ENCODE assay signal across 22 cellular contexts in the genomic region with DNA sequence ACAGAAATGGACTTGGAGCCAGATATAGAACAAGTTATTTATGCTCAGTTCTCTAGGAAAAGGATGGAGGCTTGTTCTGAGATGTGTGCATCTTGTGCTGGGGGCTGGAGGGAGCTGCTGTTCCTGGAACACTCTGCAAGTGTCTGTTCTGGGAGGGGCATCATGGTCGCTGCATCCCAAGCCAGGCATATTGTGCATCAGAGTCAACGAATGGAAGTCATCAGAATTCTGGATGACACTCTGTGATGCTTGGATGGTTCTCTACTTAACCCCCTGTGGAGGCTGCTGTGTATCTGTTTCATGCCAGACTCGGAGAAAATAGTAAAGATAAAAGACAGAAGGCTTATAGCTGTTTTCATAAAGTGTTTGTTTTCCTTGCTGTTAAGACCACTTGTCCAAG. TPM values are rescaled to one million over a fixed set of nuclear protein-coding genes. Genes with fewer than 3 reads are reported as not detected.
DNase-seq lines count a peak whose midpoint lies in the region; FAIRE-seq and TF ChIP-seq lines count a peak whose summit lies in the region.
"Had no signal": no experiment of that assay in that cellular context is flagged by ENCODE, and none has a peak within 500 bp of the region (broad histone marks: within the 10 kb centered on the region; RNA-seq: fewer than 3 reads in every experiment).

No MANE protein-coding gene starts in this region.

- no peaks in the 10 kb centered on the region for H3K36me3 ChIP-seq in SK-N-SH (replicated peaks in 1 of 2; ENCODE audit: control insufficient read depth in 1 of 2, insufficient read depth in 2 of 2, low read length in 1 of 2)
- H3K36me3 ChIP-seq in neural cell (ENCODE audit: insufficient read depth, low read length): no peaks in the 10 kb centered on the region
- H3K36me3 ChIP-seq: HAP-1 had no signal

- H3K4me1 ChIP-seq in SK-N-SH (ENCODE audit: control insufficient read depth in 1 of 2, insufficient read depth in 2 of 2, low read depth in 1 of 2, low read length in 1 of 2): peaks cover 0 to 3% of the 10 kb centered on the region in 2 experiments; a peak in 2 of 4 replicates
- H3K4me1 ChIP-seq: psoas muscle had no signal

- H2AFZ ChIP-seq in SK-N-SH (ENCODE audit: low read depth) (no peak overlapping the region), neural cell (ENCODE audit: low read depth, low read length) (no peak overlapping the region)

- H3K9me3 ChIP-seq in SK-N-SH (no peaks in the 10 kb centered on the region), neural cell (ENCODE audit: low read length) (no peaks in the 10 kb centered on the region)
- H3K9me3 ChIP-seq: HAP-1, psoas muscle had no signal

- peak; percentile 25 for DNase-seq in DMS 273 (lab: John Stamatoyannopoulos, UW; ENCODE audit: unreplicated experiment)
- DNase-seq in DMS 273 treated with DMSO at 0.1 percent for 48 hours (lab: John Stamatoyannopoulos, UW): no peak
- DNase-seq in NCI-H2227 (lab: John Stamatoyannopoulos, UW; ENCODE audit: unreplicated experiment): peak; percentile 53
- DNase-seq in SK-N-SH: peak; percentile 61
- no peak for DNase-seq in NCI-H82 treated with DMSO at 0.1 percent for 48 hours (lab: John Stamatoyannopoulos, UW; ENCODE audit: unreplicated experiment)
- DNase-seq in cerebellum (ENCODE audit: low spot score): no peak
- no peak for DNase-seq in RCC 7860 (ENCODE audit: low spot score)
- DNase-seq: activated CD4-positive, alpha-beta T cell treated with anti-CD3 and anti-CD28 coated beads for 36 hours; dermis blood vessel endothelial cell; foreskin fibroblast; GF-D8; kidney glomerular epithelial cell; NCI-H1436 treated with DMSO at 0.1 percent for 48 hours; psoas muscle; RPMI8226; stimulated activated CD4-positive, alpha-beta T cell treated with anti-CD3 and anti-CD28 coated beads, Interleukin-4, amount 100 ng/mL, for 24 hours had no signal

- H3F3A ChIP-seq in SK-N-SH (replicated peaks; ENCODE audit: insufficient read depth): peaks cover 3% of the 10 kb centered on the region
- no peaks in the 10 kb centered on the region for H3F3A ChIP-seq in neural cell (ENCODE audit: insufficient read depth, low read length, poor library complexity, severe bottlenecking)

- POLR2A ChIA-PET in SK-N-SH (lab: Yijun Ruan, JAX): interaction anchor here (0.6 to 1.3 kb wide), 2 partner anchors 34 to 213 kb away, joined by 3 to 7 read pairs; a partner anchor contains a TSS

- H3K9me2 ChIP-seq in SK-N-SH (no peaks in the 10 kb centered on the region), neural cell (ENCODE audit: insufficient read depth, low read length) (no peaks in the 10 kb centered on the region)

- H3K4me3 ChIP-seq in SK-N-SH (ENCODE audit: low read depth in 2 of 2, low read length in 1 of 2) (no peak overlapping the region), neural cell (ENCODE audit: low read length) (peak overlapping the region; percentile 26)
- H3K4me3 ChIP-seq: HAP-1, psoas muscle, smooth muscle cell had no signal

- TF ChIP-seq CTCF in SK-N-SH (IDR thresholded peaks at IDR 0.05) (no peak), neural cell (IDR thresholded peaks at IDR 0.05; ENCODE audit: poor library complexity, severe bottlenecking) (no peak)

- no peaks in the 10 kb centered on the region for H4K20me1 ChIP-seq in SK-N-SH (ENCODE audit: insufficient read depth)
- no peaks in the 10 kb centered on the region for H4K20me1 ChIP-seq in neural cell (ENCODE audit: insufficient read depth)

- CTCF ChIA-PET in SK-N-SH (lab: Yijun Ruan, JAX): interaction anchor here (0.7 to 3.5 kb wide), 5 partner anchors 8 to 421 kb away, joined by 3 to 19 read pairs (median 5); no protein-coding TSS in a partner anchor

- H3K27me3 ChIP-seq in SK-N-SH (ENCODE audit: insufficient read depth): no peaks in the 10 kb centered on the region
- no peaks in the 10 kb centered on the region for H3K27me3 ChIP-seq in neural cell (ENCODE audit: insufficient read depth, low read depth, low read length)

- H3K9ac ChIP-seq in SK-N-SH (no peak overlapping the region), neural cell (ENCODE audit: low read length) (no peak overlapping the region)

- FAIRE-seq in RCC 7860 (lab: Jason Lieb, UNC): no peak
- FAIRE-seq: bronchial epithelial cell, D721Med had no signal

- TF ChIP-seq RAD21 in SK-N-SH (IDR thresholded peaks at IDR 0.05; ENCODE audit: low read length) (no peak), neural cell (conservative IDR thresholded peaks at IDR 0.05) (no peak)

- H3K79me2 ChIP-seq in SK-N-SH (ENCODE audit: insufficient read depth): no peaks in the 10 kb centered on the region
- no peaks in the 10 kb centered on the region for H3K79me2 ChIP-seq in neural cell (replicated peaks; ENCODE audit: insufficient read depth, low read length)

- 13% methylated on average over 3 of the region's 3 CpGs for WGBS in SK-N-SH (ENCODE audit: low lambda C conversion rate)

- H3K4me2 ChIP-seq in SK-N-SH: no peak overlapping the region
- H3K4me2 ChIP-seq in neural cell (ENCODE audit: low read length): peak overlapping the region; percentile 13
- H3K4me2 ChIP-seq: smooth muscle cell had no signal

- TF ChIP-seq EP300 in SK-N-SH (IDR thresholded peaks at IDR 0.05; ENCODE audit: borderline replicate concordance in 1 of 2, low read depth in 1 of 2, low read length in 1 of 2) (no peak), neural cell (conservative IDR thresholded peaks at IDR 0.05; ENCODE audit: poor library complexity, severe bottlenecking) (no peak)

- H3K27ac ChIP-seq in SK-N-SH (ENCODE audit: low read depth in 2 of 2, low read length in 1 of 2) (no peak overlapping the region), neural cell (ENCODE audit: low read length) (no peak overlapping the region)
- H3K27ac ChIP-seq: 22Rv1, psoas muscle had no signal

TF ChIP-seq in SK-N-SH, 30 proteins besides CTCF, POLR2A, EP300 and RAD21 (continues in another document):
- TF ChIP-seq, protein P1, sequence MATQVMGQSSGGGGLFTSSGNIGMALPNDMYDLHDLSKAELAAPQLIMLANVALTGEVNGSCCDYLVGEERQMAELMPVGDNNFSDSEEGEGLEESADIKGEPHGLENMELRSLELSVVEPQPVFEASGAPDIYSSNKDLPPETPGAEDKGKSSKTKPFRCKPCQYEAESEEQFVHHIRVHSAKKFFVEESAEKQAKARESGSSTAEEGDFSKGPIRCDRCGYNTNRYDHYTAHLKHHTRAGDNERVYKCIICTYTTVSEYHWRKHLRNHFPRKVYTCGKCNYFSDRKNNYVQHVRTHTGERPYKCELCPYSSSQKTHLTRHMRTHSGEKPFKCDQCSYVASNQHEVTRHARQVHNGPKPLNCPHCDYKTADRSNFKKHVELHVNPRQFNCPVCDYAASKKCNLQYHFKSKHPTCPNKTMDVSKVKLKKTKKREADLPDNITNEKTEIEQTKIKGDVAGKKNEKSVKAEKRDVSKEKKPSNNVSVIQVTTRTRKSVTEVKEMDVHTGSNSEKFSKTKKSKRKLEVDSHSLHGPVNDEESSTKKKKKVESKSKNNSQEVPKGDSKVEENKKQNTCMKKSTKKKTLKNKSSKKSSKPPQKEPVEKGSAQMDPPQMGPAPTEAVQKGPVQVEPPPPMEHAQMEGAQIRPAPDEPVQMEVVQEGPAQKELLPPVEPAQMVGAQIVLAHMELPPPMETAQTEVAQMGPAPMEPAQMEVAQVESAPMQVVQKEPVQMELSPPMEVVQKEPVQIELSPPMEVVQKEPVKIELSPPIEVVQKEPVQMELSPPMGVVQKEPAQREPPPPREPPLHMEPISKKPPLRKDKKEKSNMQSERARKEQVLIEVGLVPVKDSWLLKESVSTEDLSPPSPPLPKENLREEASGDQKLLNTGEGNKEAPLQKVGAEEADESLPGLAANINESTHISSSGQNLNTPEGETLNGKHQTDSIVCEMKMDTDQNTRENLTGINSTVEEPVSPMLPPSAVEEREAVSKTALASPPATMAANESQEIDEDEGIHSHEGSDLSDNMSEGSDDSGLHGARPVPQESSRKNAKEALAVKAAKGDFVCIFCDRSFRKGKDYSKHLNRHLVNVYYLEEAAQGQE (IDR thresholded peaks at IDR 0.05; ENCODE audit: low read depth, low read length): no peak
- no peak for TF ChIP-seq FOSL2 (IDR thresholded peaks at IDR 0.05; ENCODE audit: borderline replicate concordance, low read depth)

TF ChIP-seq in neural cell, 6 proteins besides CTCF, POLR2A, EP300 and RAD21:
- TF ChIP-seq, protein P1 (IDR thresholded peaks at IDR 0.05; ENCODE audit: borderline replicate concordance): no peak
- no peak for TF ChIP-seq SMC3 (conservative IDR thresholded peaks at IDR 0.05; ENCODE audit: poor library complexity)
- no peak for TF ChIP-seq POLR2AphosphoS5 (IDR thresholded peaks at IDR 0.05)
- no peak for TF ChIP-seq MXI1 (conservative IDR thresholded peaks at IDR 0.05; ENCODE audit: poor library complexity, severe bottlenecking)
- no peak for TF ChIP-seq TAF1 (IDR thresholded peaks at IDR 0.05; ENCODE audit: low read depth)
- no peak for TF ChIP-seq EZH2 (IDR thresholded peaks at IDR 0.05; ENCODE audit: borderline replicate concordance, insufficient read depth, low read length, poor library complexity, severe bottlenecking)

RNA-seq across cellular contexts. Expression of a gene that starts 34.6 kb away (rescaled TPM):
- polyA plus RNA-seq in SK-N-SH (2012; rRNA removed) (80.9 and 138 TPM in 2 replicates), neural cell (86.6 and 96.5 TPM in 2 replicates)
- 156 and 256 TPM in 2 replicates for polyA plus RNA-seq in SK-N-SH (2012; cell fraction: cytosol; rRNA removed)
- polyA plus RNA-seq in SK-N-SH (2012; cell fraction: nucleus; rRNA removed): 21.1 and 39.6 TPM in 2 replicates
- 10.5 and 11.9 TPM in 2 replicates for polyA minus RNA-seq in neural cell
- total RNA-seq in cerebellum: 15.5 TPM

Comparison
In these comparisons a context has a peak if more than half of its experiments do, and no peak if none do; other contexts are left out.
1. DNase-seq: peak in DMS 273 (single experiment), NCI-H2227 (single experiment) and SK-N-SH (single experiment); none in DMS 273 treated with DMSO at 0.1 percent for 48 hours (single experiment), NCI-H82 treated with DMSO at 0.1 percent for 48 hours (single experiment), cerebellum (single experiment) and RCC 7860 (single experiment).